29 cellular contexts compared by ENCODE assay signal in the genomic region with DNA sequence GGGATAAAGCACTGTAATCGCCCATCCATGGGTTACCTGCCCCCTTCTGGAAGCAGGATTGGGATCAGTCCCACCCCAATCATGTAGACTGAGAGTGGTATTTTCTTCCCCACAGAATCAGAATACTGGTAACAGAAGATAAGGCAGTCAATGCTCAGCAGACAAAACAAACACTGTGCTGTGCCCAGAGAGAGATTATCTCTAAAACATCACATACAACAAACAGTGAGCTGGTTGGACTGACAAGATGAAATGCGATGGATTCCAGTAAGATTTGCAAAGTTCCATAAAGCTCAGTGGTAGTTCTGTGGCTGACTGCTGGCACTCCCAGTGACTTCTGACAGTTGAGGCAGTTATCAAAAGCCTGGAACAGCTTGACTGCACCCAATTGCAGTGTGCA.
"Had no signal": no experiment of that assay in that cellular context is flagged by ENCODE, and none has a peak within 500 bp of the region (broad histone marks: within the 10 kb centered on the region; RNA-seq: fewer than 3 reads in every experiment).

No MANE protein-coding gene starts in this region.

- H3K27me3 ChIP-seq: neutrophil, ovary, right atrium auricular region, right lobe of liver, stomach, tibial artery, upper lobe of right lung had no signal

- ATAC-seq: left colon; lower lobe of right lung; naive thymus-derived CD8-positive, alpha-beta T cell; stimulated activated memory B cell treated with anti-CD40 and anti-IgM and Interleukin-4, amounts not matched to agents 10 μg/mL and 1 μg/mL and 100 μg/mL, for 72 hours; upper lobe of right lung had no signal

- H3K27ac Mint-ChIP-seq: immature natural killer cell; naive thymus-derived CD8-positive, alpha-beta T cell; nephron; progenitor cell of endocrine pancreas; stimulated activated memory B cell treated with anti-CD40 and anti-IgM and Interleukin-4, amounts not matched to agents 10 μg/mL and 1 μg/mL and 100 μg/mL, for 72 hours had no signal

- H3K9me3 ChIP-seq: left ventricle myocardium inferior, lower lobe of right lung, neutrophil, ovary, right atrium auricular region, right lobe of liver, stomach, thoracic aorta, tibial artery, upper lobe of right lung had no signal

- H3K4me3 ChIP-seq: left ventricle myocardium inferior, lower lobe of right lung, ovary, right atrium auricular region, right lobe of liver, smooth muscle cell, stomach, thoracic aorta, tibial artery, upper lobe of right lung had no signal

- H3K4me3 Mint-ChIP-seq: immature natural killer cell; naive thymus-derived CD8-positive, alpha-beta T cell; nephron; neural crest cell; stimulated activated memory B cell treated with anti-CD40 and anti-IgM and Interleukin-4, amounts not matched to agents 10 μg/mL and 1 μg/mL and 100 μg/mL, for 72 hours had no signal

- H3K27me3 Mint-ChIP-seq: stimulated activated memory B cell treated with anti-CD40 and anti-IgM and Interleukin-4, amounts not matched to agents 10 μg/mL and 1 μg/mL and 100 μg/mL, for 72 hours had no signal

- H3K36me3 ChIP-seq: left ventricle myocardium inferior, lower lobe of right lung, neutrophil, ovary, right atrium auricular region, right lobe of liver, stomach, thoracic aorta, tibial artery, upper lobe of right lung had no signal

- DNase-seq: hypothalamus; immature natural killer cell; kidney; left colon; left ventricle myocardium inferior; lower lobe of right lung; mesenchymal stem cell; naive thymus-derived CD8-positive, alpha-beta T cell; occipital lobe; ovary; right lobe of liver; stimulated activated CD4-positive, alpha-beta T cell treated with anti-CD3 and anti-CD28 coated beads, Interleukin-1b, Interleukin-23, amount 100 ng/mL, for 48 hours; stimulated activated CD4-positive, alpha-beta T cell treated with anti-CD3 and anti-CD28 coated beads, Interleukin-2, amount 100 ng/mL, for 48 hours; stimulated activated CD4-positive, alpha-beta T cell treated with anti-CD3 and anti-CD28 coated beads, Interleukin-4, amount 100 ng/mL, for 4 hours; stimulated activated CD8-positive, alpha-beta memory T cell treated with anti-CD3 and anti-CD28 coated beads, Interleukin-4, amount 100 ng/mL, for 48 hours; stimulated activated naive CD4-positive, alpha-beta T cell treated with Interleukin-2 at 50 U/mL for 16 hours; stomach; tibial artery; upper lobe of right lung had no signal

- H3K4me1 Mint-ChIP-seq: immature natural killer cell; naive thymus-derived CD8-positive, alpha-beta T cell; nephron; neural crest cell had no signal

- H3K4me1 ChIP-seq: lower lobe of right lung, right lobe of liver, stomach, tibial artery, upper lobe of right lung had no signal

- H3K27ac ChIP-seq: left ventricle myocardium inferior, lower lobe of right lung, neutrophil, ovary, right atrium auricular region, right lobe of liver, stomach, thoracic aorta, tibial artery, upper lobe of right lung had no signal

- H3K9me3 Mint-ChIP-seq: naive thymus-derived CD8-positive, alpha-beta T cell; nephron; neural crest cell; stimulated activated memory B cell treated with anti-CD40 and anti-IgM and Interleukin-4, amounts not matched to agents 10 μg/mL and 1 μg/mL and 100 μg/mL, for 72 hours had no signal

- FAIRE-seq: islet of Langerhans, kidney, urothelium cell line had no signal

- H3K36me3 Mint-ChIP-seq: immature natural killer cell; stimulated activated memory B cell treated with anti-CD40 and anti-IgM and Interleukin-4, amounts not matched to agents 10 μg/mL and 1 μg/mL and 100 μg/mL, for 72 hours had no signal

- H3K4me2 ChIP-seq: smooth muscle cell had no signal
